8 cellular contexts compared by ENCODE assay signal in genomic region chr4:80215449-80216052, GRCh38. TPM values are rescaled to one million over a fixed set of nuclear protein-coding genes. Genes with fewer than 3 reads are reported as not detected.
DNase-seq lines count a peak whose midpoint lies in the region; ATAC-seq and TF ChIP-seq lines count a peak whose summit lies in the region.

No MANE protein-coding gene starts in this region.

- no peak for DNase-seq in RWPE2 (ENCODE audit: low spot score)
- DNase-seq in fibroblast of peridontal ligament (ENCODE audit: extremely low read depth) = peak; percentile 82
- no peak for DNase-seq in spleen
- no peak for DNase-seq in activated T-cell treated with anti-CD3 and anti-CD28 coated beads, Interleukin-2, amount 50 U/mL, for 4 hours
- no peak for DNase-seq in omental fat pad (ENCODE audit: low spot score)

- H4K20me1 ChIP-seq in DOHH2 (ENCODE audit: control insufficient read depth, insufficient read depth, low read depth, low read length) = no peaks in the 10 kb centered on the region

- H3K9ac ChIP-seq in HUES64 (ENCODE audit: low read depth, low read length) = no peak overlapping the region

- H3K9me3 ChIP-seq in DOHH2 (ENCODE audit: control insufficient read depth, insufficient read depth, low read length) (no peaks in the 10 kb centered on the region), HUES64 (ENCODE audit: insufficient read depth, low read depth, low read length) (no peaks in the 10 kb centered on the region), RWPE2 (ENCODE audit: severe bottlenecking) (no peaks in the 10 kb centered on the region), spleen (no peaks in the 10 kb centered on the region)

- H3K4me2 ChIP-seq in DOHH2 (ENCODE audit: low read length) = no peak overlapping the region

- peaks cover 2% of the 10 kb centered on the region for H3K4me1 Mint-ChIP-seq in activated T-cell treated with anti-CD3 and anti-CD28 coated beads, Interleukin-2, amount 50 U/mL, for 4 hours (ENCODE audit: low read depth)

- no peak overlapping the region for H3K4me3 Mint-ChIP-seq in activated T-cell treated with anti-CD3 and anti-CD28 coated beads, Interleukin-2, amount 50 U/mL, for 4 hours

- H3K27ac ChIP-seq in DOHH2 (ENCODE audit: low read depth, low read length) (no peak overlapping the region), HUES64 (ENCODE audit: low read depth, low read length) (no peak overlapping the region), RWPE2 (ENCODE audit: poor library complexity, severe bottlenecking) (no peak overlapping the region), spleen (no peak overlapping the region)

- H3K4me3 ChIP-seq in DOHH2 (ENCODE audit: low read length) (no peak overlapping the region), HUES64 (ENCODE audit: low read length) (0 out of 2 replicates have a peak overlapping the region, but pooled peaks have one; percentile 14), RWPE2 (ENCODE audit: severe bottlenecking) (no peak overlapping the region), spleen (no peak overlapping the region)

- peaks cover 17% of the 10 kb centered on the region for H3K27me3 Mint-ChIP-seq in activated T-cell treated with anti-CD3 and anti-CD28 coated beads, Interleukin-2, amount 50 U/mL, for 4 hours (ENCODE audit: low read depth)

- H3K36me3 Mint-ChIP-seq in activated T-cell treated with anti-CD3 and anti-CD28 coated beads, Interleukin-2, amount 50 U/mL, for 4 hours (ENCODE audit: insufficient read depth) = no peaks in the 10 kb centered on the region

- no peaks in the 10 kb centered on the region for H3K9me2 ChIP-seq in DOHH2 (replicated peaks; ENCODE audit: control insufficient read depth, low read length)

- H3K27me3 ChIP-seq in DOHH2 (ENCODE audit: control insufficient read depth, low read length) (peaks cover 17% of the 10 kb centered on the region), HUES64 (ENCODE audit: insufficient read depth, low read length) (peaks cover 93% of the 10 kb centered on the region), RWPE2 (ENCODE audit: insufficient read depth, poor library complexity, severe bottlenecking) (no peaks in the 10 kb centered on the region), spleen (replicated peaks in 1 of 7) (peaks cover 0 to 39% (median 3%) of the 10 kb centered on the region in 7 donors)

- 3% methylated on average over 4 of the region's 5 CpGs for WGBS in HUES64
- WGBS in spleen, 5 donors = 7 to 11% (median 11%) methylated on average over 5 of the region's 5 CpGs

- H3K4me1 ChIP-seq in DOHH2 (ENCODE audit: control insufficient read depth, low read length) (no peaks in the 10 kb centered on the region), HUES64 (ENCODE audit: insufficient read depth, low read length) (no peaks in the 10 kb centered on the region), RWPE2 (ENCODE audit: insufficient read depth, poor library complexity, severe bottlenecking) (peaks cover 17% of the 10 kb centered on the region), spleen (peaks cover 0 to 6% (median 0%) of the 10 kb centered on the region in 6 donors)

- no peak for ATAC-seq in RWPE2 (ENCODE audit: low read depth)
- no peak for ATAC-seq in HG03097 (IDR thresholded peaks at IDR 0.05; ENCODE audit: low FRiP score, unreplicated experiment)
- no peak for ATAC-seq in activated T-cell treated with anti-CD3 and anti-CD28 coated beads, Interleukin-2, amount 50 U/mL, for 4 hours
- no peak for ATAC-seq in omental fat pad (ENCODE audit: low FRiP score)

- no peaks in the 10 kb centered on the region for H3K79me2 ChIP-seq in DOHH2 (ENCODE audit: control insufficient read depth, low read length)

- no peaks in the 10 kb centered on the region for H3K9me3 Mint-ChIP-seq in activated T-cell treated with anti-CD3 and anti-CD28 coated beads, Interleukin-2, amount 50 U/mL, for 4 hours

- TF ChIP-seq CTCF in DOHH2 (IDR thresholded peaks at IDR 0.05; ENCODE audit: low read depth, low read length, poor library complexity, severe bottlenecking) (peak; percentile 67), RWPE2 (IDR thresholded peaks at IDR 0.05; ENCODE audit: poor library complexity, severe bottlenecking) (peak; percentile 85), spleen (IDR thresholded peaks at IDR 0.05 in 8 of 11, conservative IDR thresholded peaks at IDR 0.05 in 3 of 11) (peak in 10 of 11 experiments; percentile 13 to 77 (median 70)), omental fat pad (IDR thresholded peaks at IDR 0.05) (peak in 1 of 3 donors; percentile 14)

- H3F3A ChIP-seq in DOHH2 (ENCODE audit: control insufficient read depth, insufficient read depth) = no peaks in the 10 kb centered on the region

- TF ChIP-seq POLR2A in spleen (IDR thresholded peaks at IDR 0.05) = no peak

- no peaks in the 10 kb centered on the region for H3K36me3 ChIP-seq in DOHH2 (ENCODE audit: control insufficient read depth, low read length)
- no peaks in the 10 kb centered on the region for H3K36me3 ChIP-seq in HUES64 (ENCODE audit: insufficient read depth, low read length)
- H3K36me3 ChIP-seq in RWPE2 (ENCODE audit: low read depth) = no peaks in the 10 kb centered on the region
- H3K36me3 ChIP-seq in spleen = no peaks in the 10 kb centered on the region

- intact Hi-C loops in spleen (cut with DNase I; ENCODE audit: low total_unique reads) = loop anchor here (5.0 kb wide), 1 partner anchor 1263 kb away; no protein-coding TSS in a partner anchor

RNA-seq across cellular contexts. Expression of gene PRDM8, which starts 18.2 kb away (rescaled TPM):
- polyA plus RNA-seq in HUES64 (2013, experiment 1 of 2) = 0.35 TPM
- 0.06 TPM for polyA plus RNA-seq in HUES64 (2013, experiment 2 of 2)
- 1 to 10 TPM; 2.7 to 5.1 (median 3.4) TPM for total RNA-seq in spleen
- polyA plus RNA-seq in spleen = 1 to 10 TPM in 2 of 3 donors, under 1 TPM in 1; 0.99 to 1.9 (median 1.2) TPM
- total RNA-seq in activated T-cell treated with anti-CD3 and anti-CD28 coated beads, Interleukin-2, amount 50 U/mL, for 4 hours = 1 to 10 TPM; 2.9 to 5.1 (median 3.7) TPM
- 1 to 10 TPM; 1.4 to 5.2 (median 3.2) TPM for total RNA-seq in omental fat pad

RNA-seq across cellular contexts. Expression of gene FGF5, which starts 50.9 kb away (rescaled TPM):
- not detected for polyA plus RNA-seq in HUES64 (2013, experiment 1 of 2)
- polyA plus RNA-seq in HUES64 (2013, experiment 2 of 2) = not detected
- total RNA-seq in spleen (under 1 TPM in 1 of 7 donors, not detected in 6; 0.06 TPM), omental fat pad (under 1 TPM in 1 of 4 donors, not detected in 3; 0.09 TPM)
- not detected for polyA plus RNA-seq in spleen
- total RNA-seq in activated T-cell treated with anti-CD3 and anti-CD28 coated beads, Interleukin-2, amount 50 U/mL, for 4 hours = not detected
